ENCODE assay signal across 8 cellular contexts in genomic region chr11:123054301-123055065, GRCh38. TPM values are rescaled to one million over a fixed set of nuclear protein-coding genes. Genes with fewer than 3 reads are reported as not detected.
DNase-seq lines count a peak whose midpoint lies in the region; ATAC-seq and TF ChIP-seq lines count a peak whose summit lies in the region.

No MANE protein-coding gene starts in this region.

- H3K9me2 ChIP-seq in hepatocyte (replicated peaks; ENCODE audit: insufficient read depth) = no peaks in the 10 kb centered on the region

- in situ Hi-C loops in KBM-7 (cut with MboI; ENCODE audit: low pct_unique_long_range_greater_than_20kb, low sequenced_read_pairs) = no loop called here

- H3K27me3 ChIP-seq in ascending aorta (no peaks in the 10 kb centered on the region), hepatocyte (no peaks in the 10 kb centered on the region)

- peaks cover 51% of the 10 kb centered on the region for H4K20me1 ChIP-seq in hepatocyte (ENCODE audit: insufficient read depth, poor library complexity, severe bottlenecking)

- no peaks in the 10 kb centered on the region for H3K9me3 ChIP-seq in ascending aorta
- no peaks in the 10 kb centered on the region for H3K9me3 ChIP-seq in hepatocyte (ENCODE audit: low read depth)

- H3K27ac ChIP-seq in ascending aorta = no peak overlapping the region
- H3K27ac ChIP-seq in hepatocyte = no peak overlapping the region

- peak in 2 of 3 experiments; percentile 57 to 74 for TF ChIP-seq CTCF in ascending aorta (IDR thresholded peaks at IDR 0.05)
- peak; percentile 78 for TF ChIP-seq CTCF in hepatocyte (IDR thresholded peaks at IDR 0.05; ENCODE audit: poor library complexity)

- H3K4me2 ChIP-seq in hepatocyte = no peak overlapping the region

- H3K79me2 ChIP-seq in hepatocyte = peaks cover 18% of the 10 kb centered on the region

- ATAC-seq in GM21737 (IDR thresholded peaks at IDR 0.05; ENCODE audit: unreplicated experiment) = peak; percentile 57

- peaks cover 6 to 36% of the 10 kb centered on the region in 2 donors for H3K4me1 ChIP-seq in ascending aorta
- H3K4me1 ChIP-seq in hepatocyte (ENCODE audit: insufficient read depth) = peaks cover 8% of the 10 kb centered on the region

- H2AFZ ChIP-seq in hepatocyte = no peak overlapping the region

- peak; percentile 75 for DNase-seq in activated CD8-positive, alpha-beta memory T cell treated with anti-CD3 and anti-CD28 coated beads for 24 hours
- DNase-seq in activated CD8-positive, alpha-beta memory T cell treated with anti-CD3 and anti-CD28 coated beads, Interleukin-2, amount 50 U/mL, for 4 hours = no peak
- peak; percentile 88 for DNase-seq in KBM-7
- DNase-seq in NOMO-1 treated with dmso at 0.1 percent for 144 hours (lab: John Stamatoyannopoulos, UW; ENCODE audit: unreplicated experiment) = peak; percentile 41
- no peak for DNase-seq in ascending aorta (ENCODE audit: low spot score in 2 of 2)
- peak; percentile 88 for DNase-seq in hepatocyte (ENCODE audit: low spot score)
- DNase-seq in stimulated activated CD8-positive, alpha-beta memory T cell treated with anti-CD3 and anti-CD28 coated beads, Interleukin-4, amount 100 ng/mL, for 48 hours = peak; percentile 51

- WGBS in hepatocyte (ENCODE audit: low lambda C conversion rate, missing lambda C conversion rate) = 28% methylated on average over 11 of the region's 11 CpGs

- no peak overlapping the region for H3K4me3 ChIP-seq in ascending aorta
- H3K4me3 ChIP-seq in hepatocyte = no peak overlapping the region

- H3K36me3 ChIP-seq in ascending aorta = peaks cover 57% of the 10 kb centered on the region in 2 donors
- H3K36me3 ChIP-seq in hepatocyte (replicated peaks; ENCODE audit: insufficient read depth, low read depth) = peaks cover 3% of the 10 kb centered on the region

- intact Hi-C loops in ascending aorta (cut with DNase I) = loop anchor here (10.0 kb wide), 1 partner anchor 190 kb away; no protein-coding TSS in a partner anchor

RNA-seq across cellular contexts. Expression of gene HSPA8, which starts 7.5 kb away (rescaled TPM):
- total RNA-seq in ascending aorta (619 TPM), hepatocyte (1,636 and 1,726 TPM in 2 replicates)
- polyA plus RNA-seq in hepatocyte = 631 and 669 TPM in 2 replicates

Comparison
In these comparisons a context has a peak if more than half of its experiments do, and no peak if none do; other contexts are left out.
1. DNase-seq: peak in activated CD8-positive, alpha-beta memory T cell treated with anti-CD3 and anti-CD28 coated beads for 24 hours (single experiment), KBM-7 (single experiment), NOMO-1 treated with dmso at 0.1 percent for 144 hours (single experiment), hepatocyte (single experiment) and stimulated activated CD8-positive, alpha-beta memory T cell treated with anti-CD3 and anti-CD28 coated beads, Interleukin-4, amount 100 ng/mL, for 48 hours (single experiment); none in activated CD8-positive, alpha-beta memory T cell treated with anti-CD3 and anti-CD28 coated beads, Interleukin-2, amount 50 U/mL, for 4 hours (single experiment) and ascending aorta (0 of 2).